In the genomic region with DNA sequence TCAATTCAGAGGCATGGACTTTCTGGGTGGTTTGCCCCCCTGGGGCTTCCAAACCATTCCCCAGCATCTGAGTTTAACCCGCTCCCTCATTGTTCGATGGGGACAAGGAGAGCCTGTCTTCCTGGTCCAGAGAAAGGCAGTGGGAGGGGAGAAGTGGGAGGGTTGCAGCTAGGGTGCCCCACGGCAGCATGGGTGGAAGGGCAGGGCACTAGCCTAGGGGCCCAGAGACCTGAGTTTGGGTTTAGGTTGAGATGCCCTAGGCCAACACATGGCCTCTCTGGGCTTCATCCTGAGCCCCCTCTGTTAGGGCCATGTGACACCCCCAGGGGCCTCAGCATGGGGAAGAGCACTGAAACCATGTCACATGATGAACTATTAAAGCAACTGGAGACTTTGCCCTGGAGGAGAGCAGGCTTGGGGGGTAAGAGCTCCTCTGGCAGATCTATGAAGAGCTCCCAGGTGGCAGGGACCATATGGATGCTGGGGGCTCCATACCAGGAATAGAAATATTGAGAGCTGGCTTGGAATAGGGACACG, we compare ENCODE assay signal across 21 cellular contexts. TPM values are rescaled to one million over a fixed set of nuclear protein-coding genes. Genes with fewer than 3 reads are reported as not detected.
DNase-seq lines count a peak whose midpoint lies in the region; ATAC-seq, FAIRE-seq and TF ChIP-seq lines count a peak whose summit lies in the region.
"Had no signal": no experiment of that assay in that cellular context is flagged by ENCODE, and none has a peak within 500 bp of the region (broad histone marks: within the 10 kb centered on the region; RNA-seq: fewer than 3 reads in every experiment).

No MANE protein-coding gene starts in this region.

- no peak overlapping the region for H3K4me3 Mint-ChIP-seq in stimulated activated naive CD8-positive, alpha-beta T cell treated with anti-CD3 and anti-CD28 coated beads, Interleukin-15, Interleukin-2, amounts not matched to agents 100 ng/mL and 50 ng/mL, for 24 hours
- H3K4me3 Mint-ChIP-seq in activated CD8-positive, alpha-beta T cell treated with anti-CD3 and anti-CD28 coated beads for 36 hours, result no peak overlapping the region
- H3K4me3 Mint-ChIP-seq: CD14-positive monocyte had no signal

- no peak overlapping the region for H3K27ac ChIP-seq in K562 (ENCODE audit: extremely low read depth, low read depth, low read length)
- no peak overlapping the region for H3K27ac ChIP-seq in ovary
- H3K27ac ChIP-seq in RWPE1, result no peak overlapping the region
- H3K27ac ChIP-seq: GM23248, HL-60, Peyer's patch had no signal

- H3K4me1 Mint-ChIP-seq in stimulated activated naive CD8-positive, alpha-beta T cell treated with anti-CD3 and anti-CD28 coated beads, Interleukin-15, Interleukin-2, amounts not matched to agents 100 ng/mL and 50 ng/mL, for 24 hours (ENCODE audit: low read depth), result peaks cover 78% of the 10 kb centered on the region
- H3K4me1 Mint-ChIP-seq in activated CD8-positive, alpha-beta T cell treated with anti-CD3 and anti-CD28 coated beads for 36 hours (ENCODE audit: low read depth), result peaks cover 78% of the 10 kb centered on the region

- FAIRE-seq in K562 (lab: Jason Lieb, UNC), result no peak
- FAIRE-seq: GM19239 had no signal

- no peak for TF ChIP-seq CTCF in activated CD8-positive, alpha-beta T cell treated with anti-CD3 and anti-CD28 coated beads for 36 hours (IDR thresholded peaks at IDR 0.05)
- TF ChIP-seq CTCF in K562 (IDR thresholded peaks at IDR 0.05 in 2 of 3, conservative IDR thresholded peaks at IDR 0.05 in 1 of 3; ENCODE audit: insufficient read depth in 2 of 3, low read depth in 1 of 3, low read length in 3 of 3), result no peak
- no peak for TF ChIP-seq CTCF in ovary (IDR thresholded peaks at IDR 0.05)
- no peak for TF ChIP-seq CTCF in RWPE1 (conservative IDR thresholded peaks at IDR 0.05; ENCODE audit: low read depth)

- in situ Hi-C loops in K562 (cut with MboI), result no loop called here

- H3K9me3 ChIP-seq in K562 (replicated peaks; ENCODE audit: control insufficient read depth, insufficient read depth, low read depth, low read length) (no peaks in the 10 kb centered on the region), ovary (no peaks in the 10 kb centered on the region)
- H3K9me3 ChIP-seq: HAP-1, Peyer's patch had no signal

- TF ChIP-seq EP300 in K562 (IDR thresholded peaks at IDR 0.05; ENCODE audit: low read length) (no peak), ovary (IDR thresholded peaks at IDR 0.05) (no peak)

- no peak for ATAC-seq in stimulated activated naive CD8-positive, alpha-beta T cell treated with anti-CD3 and anti-CD28 coated beads, Interleukin-15, Interleukin-2, amounts not matched to agents 100 U/mL and 50 U/mL, for 24 hours
- no peak for ATAC-seq in activated CD8-positive, alpha-beta T cell treated with anti-CD3 and anti-CD28 coated beads for 36 hours
- ATAC-seq in K562, result no peak
- ATAC-seq: Right ventricle myocardium inferior had no signal

- no peaks in the 10 kb centered on the region for H3K9me3 Mint-ChIP-seq in stimulated activated naive CD8-positive, alpha-beta T cell treated with anti-CD3 and anti-CD28 coated beads, Interleukin-15, Interleukin-2, amounts not matched to agents 100 ng/mL and 50 ng/mL, for 24 hours
- no peaks in the 10 kb centered on the region for H3K9me3 Mint-ChIP-seq in activated CD8-positive, alpha-beta T cell treated with anti-CD3 and anti-CD28 coated beads for 36 hours
- H3K9me3 Mint-ChIP-seq: CD14-positive monocyte had no signal

- H3K36me3 Mint-ChIP-seq in stimulated activated naive CD8-positive, alpha-beta T cell treated with anti-CD3 and anti-CD28 coated beads, Interleukin-15, Interleukin-2, amounts not matched to agents 100 ng/mL and 50 ng/mL, for 24 hours (ENCODE audit: low read depth), result peaks cover 84% of the 10 kb centered on the region
- H3K36me3 Mint-ChIP-seq in activated CD8-positive, alpha-beta T cell treated with anti-CD3 and anti-CD28 coated beads for 36 hours (ENCODE audit: low read depth), result peaks cover 87% of the 10 kb centered on the region
- H3K36me3 Mint-ChIP-seq: CD14-positive monocyte had no signal

- no peaks in the 10 kb centered on the region; a peak in 1 of 5 replicates for H3K4me1 ChIP-seq in K562 (replicated peaks in 1 of 2; ENCODE audit: control insufficient read depth in 2 of 2, insufficient read depth in 2 of 2, low read length in 2 of 2)
- no peaks in the 10 kb centered on the region for H3K4me1 ChIP-seq in ovary (ENCODE audit: insufficient read depth)
- H3K4me1 ChIP-seq: HAP-1 had no signal

- H3K36me3 ChIP-seq in K562 (ENCODE audit: control insufficient read depth, insufficient read depth, low read length), result no peaks in the 10 kb centered on the region
- H3K36me3 ChIP-seq in ovary, result no peaks in the 10 kb centered on the region
- H3K36me3 ChIP-seq: HAP-1, Peyer's patch had no signal

- TF ChIP-seq POLR2A in K562 (conservative IDR thresholded peaks at IDR 0.05) (no peak), ovary (IDR thresholded peaks at IDR 0.05) (no peak)

- CTCF ChIA-PET in activated CD8-positive, alpha-beta T cell treated with anti-CD3 and anti-CD28 coated beads for 36 hours (lab: Charles Lee), result interaction anchor here (0.9 to 1.4 kb wide), 3 partner anchors 51 to 97 kb away, joined by 3 to 4 read pairs (median 3); no protein-coding TSS in a partner anchor
- CTCF ChIA-PET in K562 (lab: Yijun Ruan, JAX; ENCODE audit: low intra/inter-chr PET ratio) (no interaction called here), RWPE1 (lab: Yijun Ruan, JAX) (no interaction called here)

- no peak overlapping the region for H3K9ac ChIP-seq in K562 (ENCODE audit: insufficient read depth in 1 of 2, low read depth in 2 of 2, low read length in 2 of 2)
- H3K9ac ChIP-seq: GM23248 had no signal

- peak overlapping the region; percentile 59 for H3K27ac Mint-ChIP-seq in stimulated activated naive CD8-positive, alpha-beta T cell treated with anti-CD3 and anti-CD28 coated beads, Interleukin-15, Interleukin-2, amounts not matched to agents 100 ng/mL and 50 ng/mL, for 24 hours
- peak overlapping the region; percentile 46 for H3K27ac Mint-ChIP-seq in activated CD8-positive, alpha-beta T cell treated with anti-CD3 and anti-CD28 coated beads for 36 hours

- 2% methylated on average over 4 of the region's 4 CpGs for WGBS in K562 (ENCODE audit: insufficient coverage, low coverage, missing lambda C conversion rate)
- 70 to 82% (median 75%) methylated on average over 4 of the region's 4 CpGs for WGBS in ovary, 3 donors

- no peak for TF ChIP-seq RAD21 in K562 (CRISPR knock-in tag; conservative IDR thresholded peaks at IDR 0.05 in 1 of 2, IDR thresholded peaks at IDR 0.05 in 1 of 2)

- H3K9me1 ChIP-seq in K562 (ENCODE audit: control insufficient read depth, insufficient read depth, low read length), result no peaks in the 10 kb centered on the region

- H2AFZ ChIP-seq in K562 (ENCODE audit: low read depth, low read length), result no peak overlapping the region
- H2AFZ ChIP-seq: GM23248 had no signal

- intact Hi-C loops in activated CD8-positive, alpha-beta T cell treated with anti-CD3 and anti-CD28 coated beads for 36 hours (cut with micrococcal nuclease), result no loop called here
- intact Hi-C loops in K562 (cut with micrococcal nuclease), result no loop called here
- intact Hi-C loops in ovary (cut with DNase I), result no loop called here

- peaks cover 8% of the 10 kb centered on the region; the same call in 1 of the 2 replicates for H4K20me1 ChIP-seq in K562 (replicated peaks; ENCODE audit: control insufficient read depth, insufficient read depth, low read length)

- H3K27me3 Mint-ChIP-seq in stimulated activated naive CD8-positive, alpha-beta T cell treated with anti-CD3 and anti-CD28 coated beads, Interleukin-15, Interleukin-2, amounts not matched to agents 100 ng/mL and 50 ng/mL, for 24 hours, result no peaks in the 10 kb centered on the region
- H3K27me3 Mint-ChIP-seq in activated CD8-positive, alpha-beta T cell treated with anti-CD3 and anti-CD28 coated beads for 36 hours, result no peaks in the 10 kb centered on the region

- POLR2A ChIA-PET in activated CD8-positive, alpha-beta T cell treated with anti-CD3 and anti-CD28 coated beads for 36 hours (lab: Charles Lee), result interaction anchor here (0.7 to 3.0 kb wide), 8 partner anchors 8 to 59 kb away, joined by 3 to 14 read pairs (median 4); a partner anchor contains a TSS
- POLR2A ChIA-PET in K562 (lab: Yijun Ruan, JAX) (interaction anchor here (0.6 to 1.9 kb wide), 7 partner anchors 10 to 580 kb away, joined by 3 to 8 read pairs (median 4); no protein-coding TSS in a partner anchor), RWPE1 (lab: Yijun Ruan, JAX; ENCODE audit: low non-redundant PET) (no interaction called here)

- H3K4me3 ChIP-seq in K562 (no peak overlapping the region), ovary (no peak overlapping the region)
- H3K4me3 ChIP-seq: GM23248, HAP-1, Peyer's patch had no signal

- H3K79me2 ChIP-seq in K562 (ENCODE audit: control insufficient read depth, insufficient read depth, low read length), result no peaks in the 10 kb centered on the region

- BruUV-seq in K562 (replicated peaks; lab: Mats Ljungman, UMichigan), result no TSS peak

- no peak overlapping the region for H3K4me2 ChIP-seq in K562 (ENCODE audit: insufficient read depth, low read length)

- DNase-seq in stimulated activated naive CD8-positive, alpha-beta T cell treated with anti-CD3 and anti-CD28 coated beads, Interleukin-15, Interleukin-2, amounts not matched to agents 100 U/mL and 50 U/mL, for 24 hours, result no peak
- DNase-seq in activated CD8-positive, alpha-beta T cell treated with anti-CD3 and anti-CD28 coated beads for 36 hours, result no peak
- DNase-seq in K562 (ENCODE audit: extremely low read depth in 1 of 4, low spot score in 3 of 4), result no peak
- DNase-seq in NCI-H128 (lab: John Stamatoyannopoulos, UW; ENCODE audit: unreplicated experiment), result no peak
- no peak for DNase-seq in ovary
- no peak for DNase-seq in RWPE1 (ENCODE audit: low spot score)
- DNase-seq: ACHN; DMS 273 treated with DMSO at 0.1 percent for 48 hours; GF-D8; GM23248; NCI-H1436; NCI-H2029 treated with DMSO at 0.1 percent for 48 hours; NCI-H446 treated with DMSO at 0.1 percent for 48 hours; NK-92 treated with Interleukin-12 subunit alpha and Interleukin-12 subunit beta, amount 100 ng/mL, for 24 hours; Peyer's patch had no signal

- H3K27me3 ChIP-seq in K562 (ENCODE audit: control insufficient read depth in 2 of 2, insufficient read depth in 2 of 2, low read length in 2 of 2), result peaks cover 14 to 88% of the 10 kb centered on the region in 2 experiments; a peak in 4 of 5 replicates
- H3K27me3 ChIP-seq in ovary, result no peaks in the 10 kb centered on the region
- H3K27me3 ChIP-seq: Peyer's patch had no signal

RNA-seq across cellular contexts. Expression of a gene that starts 9.6 kb away (rescaled TPM):
- 100 to 1,000 TPM; 180 to 183 TPM for total RNA-seq in activated CD8-positive, alpha-beta T cell treated with anti-CD3 and anti-CD28 coated beads for 36 hours
- total RNA-seq in K562 (2011; cell fraction: chromatin; rRNA removed; ENCODE audit: low replicate concordance), result 0.21 TPM in 1 of 2 replicates, not detected in the other
- 0.13 TPM in 1 of 2 replicates, not detected in the other for total RNA-seq in K562 (2011; cell fraction: nucleolus; rRNA removed)
- not detected in 2 replicates for total RNA-seq in K562 (2011; cell fraction: nucleoplasm; rRNA removed)
- total RNA-seq in K562 (2014; rRNA removed) (0.09 and 0.16 TPM in 2 replicates), K562 (2014; rRNA removed; fragmentation: Illumina TruSeq; extraction: Trizol) (0.03 and 0.04 TPM in 2 replicates), K562 (2015; rRNA removed; fragmentation: Illumina TruSeq; extraction: Trizol) (0.11 and 0.22 TPM in 2 replicates), K562 (2021) (0.64 and 1.1 TPM in 2 replicates), ovary (1 to 10 TPM in 1 of 7 donors, under 1 TPM in 6; 0.23 to 1.3 (median 0.83) TPM)
- polyA plus RNA-seq in K562 (2011; rRNA removed) (0.03 TPM in 2 replicates), K562 (2014; fragmentation: Illumina TruSeq; extraction: Trizol) (0.19 and 0.39 TPM in 2 replicates), K562 (2014; fragmentation: Nextera tagmentation; extraction: Ambion mirVana) (under 1 TPM; 0.01 to 0.04 TPM), K562 (2014; rRNA removed) (0.29 and 0.62 TPM in 2 replicates), ovary (1 to 10 TPM in 1 of 2 donors, under 1 TPM in 1; 0.30 to 1.9 TPM)
- polyA plus RNA-seq in K562 (2011; cell fraction: cytosol; rRNA removed), result 0.03 TPM in 1 of 2 replicates, not detected in the other
- 0.18 TPM in 1 of 2 replicates, not detected in the other for polyA plus RNA-seq in K562 (2011; cell fraction: nucleus; rRNA removed)
- polyA plus RNA-seq in K562 (2012), result 0.36 and 0.46 TPM in 2 replicates
- not detected in 2 replicates for polyA minus RNA-seq in K562 (2011; rRNA and poly(A)+ RNA removed)
- not detected in 2 replicates for polyA minus RNA-seq in K562 (2011; cell fraction: cytosol; rRNA and poly(A)+ RNA removed)
- not detected in 2 replicates for polyA minus RNA-seq in K562 (2011; cell fraction: nucleus; rRNA and poly(A)+ RNA removed)

Comparison
In these comparisons a context has a peak if more than half of its experiments do, and no peak if none do; other contexts are left out.
1. RNA of a gene that starts 9.6 kb away (total RNA-seq): 180 to 183 TPM in activated CD8-positive, alpha-beta T cell treated with anti-CD3 and anti-CD28 coated beads for 36 hours; 0.23 to 1.3 TPM in ovary and 0.03 to 1.1 TPM in K562; every median in the first group is over 10 times any median in the second.